In the genomic region with DNA sequence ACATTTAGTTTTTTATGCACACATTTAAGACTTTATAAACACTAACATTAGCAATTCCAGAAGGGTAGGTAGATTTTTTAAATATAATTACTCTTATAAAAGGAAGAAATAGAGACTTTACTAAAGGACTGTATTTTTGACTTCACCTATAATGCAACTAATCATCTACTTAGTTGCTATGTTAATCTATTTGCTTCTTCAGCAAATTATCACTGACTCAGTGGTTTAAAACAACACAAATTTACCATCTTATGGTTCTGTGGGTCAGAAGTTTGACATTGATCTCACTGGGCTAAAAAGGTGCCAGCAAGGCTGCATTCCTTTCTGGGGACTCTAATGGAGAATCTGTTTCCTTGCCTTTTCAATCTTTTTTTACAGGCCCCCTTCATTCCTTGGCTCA, we compare ENCODE assay signal across 21 cellular contexts.
"Had no signal": no experiment of that assay in that cellular context is flagged by ENCODE, and none has a peak within 500 bp of the region (broad histone marks: within the 10 kb centered on the region; RNA-seq: fewer than 3 reads in every experiment).

No MANE protein-coding gene starts in this region.

- H3K27ac ChIP-seq: HL-60, KMS-11 had no signal

- DNase-seq: Kasumi-1, MM.1S, NCI-H1092 treated with DMSO at 0.1 percent for 48 hours, NCI-H1436, NCI-H187, NCI-H2029, NCI-H2081 treated with DMSO at 0.1 percent for 48 hours, NCI-H2171, NCI-H226, NCI-H446, NCI-H510A, NCI-H524 treated with DMSO at 0.1 percent for 48 hours, NCI-H69, NCI-H774, RPMI8226, SHP77 had no signal

- FAIRE-seq: HTR-8/SVneo, RCC 7860 had no signal

- H3K4me2 ChIP-seq: KMS-11 had no signal

- ATAC-seq: SK-N-SH treated with all-trans-retinoic acid at 6 μM for 48 hours had no signal

- H3K9ac ChIP-seq: KMS-11 had no signal
